In genomic region chr10:132465889-132466519, GRCh38 we compare ENCODE assay signal across 2 cellular contexts.
A peak's percentile ranks its signal among the peaks of the same experiment; 100 is the strongest.
TF ChIP-seq lines count a peak whose summit lies in the region.

No MANE protein-coding gene starts in this region.

TF ChIP-seq in HepG2, 621 proteins besides CTCF, POLR2A, EP300 and RAD21:
- TF ChIP-seq ZNF629 (CRISPR knock-in tag; conservative IDR thresholded peaks at IDR 0.05) (peak; percentile 60), IKZF4 (CRISPR knock-in tag; IDR thresholded peaks at IDR 0.05; ENCODE audit: borderline replicate concordance, low read depth, not compliant biosample characterization) (no peak)

TF ChIP-seq in SK-N-SH treated with all-trans-retinoic acid at 6 μM for 48 hours, 23 proteins besides CTCF, POLR2A, EP300 and RAD21:
- TF ChIP-seq ZNF70 (CRISPR knock-in tag; IDR thresholded peaks at IDR 0.05) (no peak), ZFP3 (CRISPR knock-in tag; IDR thresholded peaks at IDR 0.05) (no peak), ARNTL (CRISPR knock-in tag; IDR thresholded peaks at IDR 0.05; ENCODE audit: borderline replicate concordance, low read depth) (no peak), GLIS3 (CRISPR knock-in tag; IDR thresholded peaks at IDR 0.05) (no peak)
- TF ChIP-seq, protein P1, sequence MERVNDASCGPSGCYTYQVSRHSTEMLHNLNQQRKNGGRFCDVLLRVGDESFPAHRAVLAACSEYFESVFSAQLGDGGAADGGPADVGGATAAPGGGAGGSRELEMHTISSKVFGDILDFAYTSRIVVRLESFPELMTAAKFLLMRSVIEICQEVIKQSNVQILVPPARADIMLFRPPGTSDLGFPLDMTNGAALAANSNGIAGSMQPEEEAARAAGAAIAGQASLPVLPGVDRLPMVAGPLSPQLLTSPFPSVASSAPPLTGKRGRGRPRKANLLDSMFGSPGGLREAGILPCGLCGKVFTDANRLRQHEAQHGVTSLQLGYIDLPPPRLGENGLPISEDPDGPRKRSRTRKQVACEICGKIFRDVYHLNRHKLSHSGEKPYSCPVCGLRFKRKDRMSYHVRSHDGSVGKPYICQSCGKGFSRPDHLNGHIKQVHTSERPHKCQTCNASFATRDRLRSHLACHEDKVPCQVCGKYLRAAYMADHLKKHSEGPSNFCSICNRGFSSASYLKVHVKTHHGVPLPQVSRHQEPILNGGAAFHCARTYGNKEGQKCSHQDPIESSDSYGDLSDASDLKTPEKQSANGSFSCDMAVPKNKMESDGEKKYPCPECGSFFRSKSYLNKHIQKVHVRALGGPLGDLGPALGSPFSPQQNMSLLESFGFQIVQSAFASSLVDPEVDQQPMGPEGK (CRISPR knock-in tag; IDR thresholded peaks at IDR 0.05; ENCODE audit: borderline replicate concordance) = no peak
